Comparison of ENCODE assay signal across 1 cellular context in genomic region chr11:32891657-32892354, GRCh38.
TF ChIP-seq lines count a peak whose summit lies in the region.

No MANE protein-coding gene starts in this region.

TF ChIP-seq in HEK293, 187 proteins besides CTCF, POLR2A, EP300 and RAD21 (continued from another document):
- TF ChIP-seq, protein P1, sequence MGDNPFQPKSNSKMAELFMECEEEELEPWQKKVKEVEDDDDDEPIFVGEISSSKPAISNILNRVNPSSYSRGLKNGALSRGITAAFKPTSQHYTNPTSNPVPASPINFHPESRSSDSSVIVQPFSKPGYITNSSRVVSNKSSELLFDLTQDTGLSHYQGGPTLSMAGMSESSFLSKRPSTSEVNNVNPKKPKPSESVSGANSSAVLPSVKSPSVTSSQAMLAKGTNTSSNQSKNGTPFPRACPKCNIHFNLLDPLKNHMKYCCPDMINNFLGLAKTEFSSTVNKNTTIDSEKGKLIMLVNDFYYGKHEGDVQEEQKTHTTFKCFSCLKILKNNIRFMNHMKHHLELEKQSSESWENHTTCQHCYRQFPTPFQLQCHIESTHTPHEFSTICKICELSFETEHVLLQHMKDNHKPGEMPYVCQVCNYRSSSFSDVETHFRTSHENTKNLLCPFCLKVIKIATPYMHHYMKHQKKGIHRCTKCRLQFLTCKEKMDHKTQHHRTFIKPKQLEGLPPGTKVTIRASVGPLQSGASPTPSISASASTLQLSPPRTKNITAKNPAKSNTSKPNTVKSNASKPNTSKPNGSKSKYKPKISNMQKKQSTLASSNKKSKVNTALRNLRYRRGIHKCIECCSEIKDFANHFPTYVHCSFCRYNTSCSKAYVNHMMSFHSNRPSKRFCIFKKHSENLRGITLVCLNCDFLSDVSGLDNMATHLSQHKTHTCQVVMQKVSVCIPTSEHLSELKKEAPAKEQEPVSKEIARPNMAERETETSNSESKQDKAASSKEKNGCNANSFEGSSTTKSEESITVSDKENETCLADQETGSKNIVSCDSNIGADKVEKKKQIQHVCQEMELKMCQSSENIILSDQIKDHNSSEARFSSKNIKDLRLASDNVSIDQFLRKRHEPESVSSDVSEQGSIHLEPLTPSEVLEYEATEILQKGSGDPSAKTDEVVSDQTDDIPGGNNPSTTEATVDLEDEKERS (tag by site-specific recombination; IDR thresholded peaks at IDR 0.05), result no peak
- no peak for TF ChIP-seq ZNF701 (tag by site-specific recombination; IDR thresholded peaks at IDR 0.05)
- peak; percentile 33; the same call in 1 of the 2 replicates for TF ChIP-seq ZNF362 (tag by site-specific recombination; IDR thresholded peaks at IDR 0.05)
- no peak for TF ChIP-seq ZNF155 (tag by site-specific recombination; IDR thresholded peaks at IDR 0.05)
- TF ChIP-seq, protein P2, sequence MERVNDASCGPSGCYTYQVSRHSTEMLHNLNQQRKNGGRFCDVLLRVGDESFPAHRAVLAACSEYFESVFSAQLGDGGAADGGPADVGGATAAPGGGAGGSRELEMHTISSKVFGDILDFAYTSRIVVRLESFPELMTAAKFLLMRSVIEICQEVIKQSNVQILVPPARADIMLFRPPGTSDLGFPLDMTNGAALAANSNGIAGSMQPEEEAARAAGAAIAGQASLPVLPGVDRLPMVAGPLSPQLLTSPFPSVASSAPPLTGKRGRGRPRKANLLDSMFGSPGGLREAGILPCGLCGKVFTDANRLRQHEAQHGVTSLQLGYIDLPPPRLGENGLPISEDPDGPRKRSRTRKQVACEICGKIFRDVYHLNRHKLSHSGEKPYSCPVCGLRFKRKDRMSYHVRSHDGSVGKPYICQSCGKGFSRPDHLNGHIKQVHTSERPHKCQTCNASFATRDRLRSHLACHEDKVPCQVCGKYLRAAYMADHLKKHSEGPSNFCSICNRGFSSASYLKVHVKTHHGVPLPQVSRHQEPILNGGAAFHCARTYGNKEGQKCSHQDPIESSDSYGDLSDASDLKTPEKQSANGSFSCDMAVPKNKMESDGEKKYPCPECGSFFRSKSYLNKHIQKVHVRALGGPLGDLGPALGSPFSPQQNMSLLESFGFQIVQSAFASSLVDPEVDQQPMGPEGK (tag by site-specific recombination; IDR thresholded peaks at IDR 0.05), result no peak
- TF ChIP-seq, protein P3, sequence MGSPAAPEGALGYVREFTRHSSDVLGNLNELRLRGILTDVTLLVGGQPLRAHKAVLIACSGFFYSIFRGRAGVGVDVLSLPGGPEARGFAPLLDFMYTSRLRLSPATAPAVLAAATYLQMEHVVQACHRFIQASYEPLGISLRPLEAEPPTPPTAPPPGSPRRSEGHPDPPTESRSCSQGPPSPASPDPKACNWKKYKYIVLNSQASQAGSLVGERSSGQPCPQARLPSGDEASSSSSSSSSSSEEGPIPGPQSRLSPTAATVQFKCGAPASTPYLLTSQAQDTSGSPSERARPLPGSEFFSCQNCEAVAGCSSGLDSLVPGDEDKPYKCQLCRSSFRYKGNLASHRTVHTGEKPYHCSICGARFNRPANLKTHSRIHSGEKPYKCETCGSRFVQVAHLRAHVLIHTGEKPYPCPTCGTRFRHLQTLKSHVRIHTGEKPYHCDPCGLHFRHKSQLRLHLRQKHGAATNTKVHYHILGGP (tag by site-specific recombination; IDR thresholded peaks at IDR 0.05), result 0 out of 2 replicates have a peak, but pooled peaks have one; percentile 37
- TF ChIP-seq SETDB1 (IDR thresholded peaks at IDR 0.05; ENCODE audit: insufficient read length, low read length), result no peak
- no peak for TF ChIP-seq ZNF626 (tag by site-specific recombination; IDR thresholded peaks at IDR 0.05)
- peak; percentile 71 for TF ChIP-seq GLIS2 (tag by site-specific recombination; IDR thresholded peaks at IDR 0.05)
- no peak for TF ChIP-seq MYNN (tag by site-specific recombination; IDR thresholded peaks at IDR 0.05; ENCODE audit: borderline replicate concordance)
- TF ChIP-seq ZNF521 (tag by site-specific recombination; IDR thresholded peaks at IDR 0.05), result no peak
- TF ChIP-seq PRDM10 (tag by site-specific recombination; IDR thresholded peaks at IDR 0.05), result peak; percentile 39; the same call in 1 of the 2 replicates
- TF ChIP-seq TRIM28 (IDR thresholded peaks at IDR 0.05; ENCODE audit: borderline replicate concordance, low read length), result no peak
- TF ChIP-seq ZNF610 (tag by site-specific recombination; IDR thresholded peaks at IDR 0.05; ENCODE audit: borderline replicate concordance), result 0 out of 2 replicates have a peak, but pooled peaks have one; percentile 48
- no peak for TF ChIP-seq SP3 (tag by site-specific recombination; IDR thresholded peaks at IDR 0.05)
- no peak for TF ChIP-seq ZNF501 (tag by site-specific recombination; IDR thresholded peaks at IDR 0.05)
- TF ChIP-seq, protein P4, sequence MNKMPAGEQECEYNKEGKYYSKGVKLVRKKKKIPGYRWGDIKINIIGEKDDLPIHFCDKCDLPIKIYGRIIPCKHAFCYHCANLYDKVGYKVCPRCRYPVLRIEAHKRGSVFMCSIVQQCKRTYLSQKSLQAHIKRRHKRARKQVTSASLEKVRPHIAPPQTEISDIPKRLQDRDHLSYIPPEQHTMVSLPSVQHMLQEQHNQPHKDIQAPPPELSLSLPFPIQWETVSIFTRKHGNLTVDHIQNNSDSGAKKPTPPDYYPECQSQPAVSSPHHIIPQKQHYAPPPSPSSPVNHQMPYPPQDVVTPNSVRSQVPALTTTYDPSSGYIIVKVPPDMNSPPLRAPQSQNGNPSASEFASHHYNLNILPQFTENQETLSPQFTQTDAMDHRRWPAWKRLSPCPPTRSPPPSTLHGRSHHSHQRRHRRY (tag by site-specific recombination; IDR thresholded peaks at IDR 0.05), result no peak
- TF ChIP-seq ZNF2 (tag by site-specific recombination; IDR thresholded peaks at IDR 0.05), result no peak
- TF ChIP-seq, protein P5, sequence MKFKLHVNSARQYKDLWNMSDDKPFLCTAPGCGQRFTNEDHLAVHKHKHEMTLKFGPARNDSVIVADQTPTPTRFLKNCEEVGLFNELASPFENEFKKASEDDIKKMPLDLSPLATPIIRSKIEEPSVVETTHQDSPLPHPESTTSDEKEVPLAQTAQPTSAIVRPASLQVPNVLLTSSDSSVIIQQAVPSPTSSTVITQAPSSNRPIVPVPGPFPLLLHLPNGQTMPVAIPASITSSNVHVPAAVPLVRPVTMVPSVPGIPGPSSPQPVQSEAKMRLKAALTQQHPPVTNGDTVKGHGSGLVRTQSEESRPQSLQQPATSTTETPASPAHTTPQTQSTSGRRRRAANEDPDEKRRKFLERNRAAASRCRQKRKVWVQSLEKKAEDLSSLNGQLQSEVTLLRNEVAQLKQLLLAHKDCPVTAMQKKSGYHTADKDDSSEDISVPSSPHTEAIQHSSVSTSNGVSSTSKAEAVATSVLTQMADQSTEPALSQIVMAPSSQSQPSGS (tag by site-specific recombination; IDR thresholded peaks at IDR 0.05; ENCODE audit: low read depth), result no peak
- TF ChIP-seq ZNF146 (tag by site-specific recombination; IDR thresholded peaks at IDR 0.05), result peak; percentile 43; the same call in 1 of the 2 replicates
- TF ChIP-seq GFI1B (tag by site-specific recombination; IDR thresholded peaks at IDR 0.05), result peak; percentile 83
- peak; percentile 86 for TF ChIP-seq KLF10 (tag by site-specific recombination; IDR thresholded peaks at IDR 0.05)
- TF ChIP-seq ZNF266 (tag by site-specific recombination; IDR thresholded peaks at IDR 0.05; ENCODE audit: low read depth), result no peak
- TF ChIP-seq ZSCAN5A (tag by site-specific recombination; IDR thresholded peaks at IDR 0.05), result no peak
- TF ChIP-seq PRDM1 (tag by site-specific recombination; IDR thresholded peaks at IDR 0.05), result no peak
- TF ChIP-seq BCL11A (tag by site-specific recombination; IDR thresholded peaks at IDR 0.05; ENCODE audit: low read depth), result peak; percentile 91
- TF ChIP-seq ZNF768 (tag by site-specific recombination; IDR thresholded peaks at IDR 0.05), result no peak
- TF ChIP-seq WT1 (tag by site-specific recombination; IDR thresholded peaks at IDR 0.05), result peak; percentile 98
- TF ChIP-seq ZNF416 (tag by site-specific recombination; IDR thresholded peaks at IDR 0.05), result no peak
- no peak for TF ChIP-seq ZNF133 (tag by site-specific recombination; IDR thresholded peaks at IDR 0.05)
- no peak for TF ChIP-seq ZNF660 (tag by site-specific recombination; IDR thresholded peaks at IDR 0.05)
- no peak for TF ChIP-seq ZNF157 (tag by site-specific recombination; IDR thresholded peaks at IDR 0.05)
- TF ChIP-seq, protein P6, sequence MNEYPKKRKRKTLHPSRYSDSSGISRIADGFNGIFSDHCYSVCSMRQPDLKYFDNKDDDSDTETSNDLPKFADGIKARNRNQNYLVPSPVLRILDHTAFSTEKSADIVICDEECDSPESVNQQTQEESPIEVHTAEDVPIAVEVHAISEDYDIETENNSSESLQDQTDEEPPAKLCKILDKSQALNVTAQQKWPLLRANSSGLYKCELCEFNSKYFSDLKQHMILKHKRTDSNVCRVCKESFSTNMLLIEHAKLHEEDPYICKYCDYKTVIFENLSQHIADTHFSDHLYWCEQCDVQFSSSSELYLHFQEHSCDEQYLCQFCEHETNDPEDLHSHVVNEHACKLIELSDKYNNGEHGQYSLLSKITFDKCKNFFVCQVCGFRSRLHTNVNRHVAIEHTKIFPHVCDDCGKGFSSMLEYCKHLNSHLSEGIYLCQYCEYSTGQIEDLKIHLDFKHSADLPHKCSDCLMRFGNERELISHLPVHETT (tag by site-specific recombination; IDR thresholded peaks at IDR 0.05), result peak; percentile 89
- TF ChIP-seq ZNF341 (tag by site-specific recombination; IDR thresholded peaks at IDR 0.05; ENCODE audit: low read depth), result peak; percentile 87
- no peak for TF ChIP-seq ZFHX2 (tag by site-specific recombination; conservative IDR thresholded peaks at IDR 0.05)
- TF ChIP-seq ZEB2 (tag by site-specific recombination; IDR thresholded peaks at IDR 0.05), result peak; percentile 86
- TF ChIP-seq ZNF132 (tag by site-specific recombination; IDR thresholded peaks at IDR 0.05; ENCODE audit: borderline replicate concordance), result no peak
- peak; percentile 77 for TF ChIP-seq ZNF629 (tag by site-specific recombination; IDR thresholded peaks at IDR 0.05)
- no peak for TF ChIP-seq ZNF121 (tag by site-specific recombination; IDR thresholded peaks at IDR 0.05)
- no peak; the same call in 1 of the 2 replicates for TF ChIP-seq ZSCAN23 (tag by site-specific recombination; IDR thresholded peaks at IDR 0.05)
- TF ChIP-seq KLF9 (tag by site-specific recombination; IDR thresholded peaks at IDR 0.05; ENCODE audit: low read depth), result peak; percentile 34; the same call in 1 of the 2 replicates
- TF ChIP-seq ZIC2 (tag by site-specific recombination; IDR thresholded peaks at IDR 0.05), result no peak
- TF ChIP-seq ZNF658 (tag by site-specific recombination; IDR thresholded peaks at IDR 0.05), result no peak
- TF ChIP-seq ZNF16 (tag by site-specific recombination; IDR thresholded peaks at IDR 0.05; ENCODE audit: low read depth), result no peak
- peak; percentile 48; the same call in 1 of the 2 replicates for TF ChIP-seq ZFP69B (tag by site-specific recombination; IDR thresholded peaks at IDR 0.05)
- TF ChIP-seq ZBTB21 (tag by site-specific recombination; IDR thresholded peaks at IDR 0.05), result no peak
- peak; percentile 95 for TF ChIP-seq OVOL3 (tag by site-specific recombination; IDR thresholded peaks at IDR 0.05)
- peak; percentile 51 for TF ChIP-seq ZNF394 (tag by site-specific recombination; IDR thresholded peaks at IDR 0.05; ENCODE audit: borderline replicate concordance)
